16 cellular contexts compared by ENCODE assay signal in genomic region chr6:43982084-43982625, GRCh38.
"Had no signal": no experiment of that assay in that cellular context is flagged by ENCODE, and none has a peak within 500 bp of the region (broad histone marks: within the 10 kb centered on the region; RNA-seq: fewer than 3 reads in every experiment).

No MANE protein-coding gene starts in this region.

- H3K36me3 Mint-ChIP-seq: naive thymus-derived CD4-positive, alpha-beta T cell had no signal

- H3K27ac ChIP-seq: dorsolateral prefrontal cortex, gastroesophageal sphincter, left lung had no signal

- H3K4me1 ChIP-seq: left lung had no signal

- H3K9me3 Mint-ChIP-seq: naive thymus-derived CD4-positive, alpha-beta T cell; stimulated activated naive CD8-positive, alpha-beta T cell treated with anti-CD3 and anti-CD28 coated beads, Interleukin-15, Interleukin-2, amounts not matched to agents 100 ng/mL and 50 ng/mL, for 24 hours had no signal

- H3K27ac Mint-ChIP-seq: naive thymus-derived CD4-positive, alpha-beta T cell; stimulated activated naive CD8-positive, alpha-beta T cell treated with anti-CD3 and anti-CD28 coated beads, Interleukin-15, Interleukin-2, amounts not matched to agents 100 ng/mL and 50 ng/mL, for 24 hours had no signal

- ATAC-seq: gastroesophageal sphincter; left lung; mucosa of descending colon; naive thymus-derived CD4-positive, alpha-beta T cell had no signal

- H3K4me3 Mint-ChIP-seq: naive thymus-derived CD4-positive, alpha-beta T cell; stimulated activated naive CD8-positive, alpha-beta T cell treated with anti-CD3 and anti-CD28 coated beads, Interleukin-15, Interleukin-2, amounts not matched to agents 100 ng/mL and 50 ng/mL, for 24 hours had no signal

- H3K27me3 ChIP-seq: gastroesophageal sphincter had no signal

- DNase-seq: activated CD4-positive, alpha-beta T cell treated with anti-CD3 and anti-CD28 coated beads for 1 hour; activated CD4-positive, alpha-beta T cell treated with anti-CD3 and anti-CD28 coated beads, Interleukin-2, amount 50 U/mL, for 4 hours; erythroblast; left lung; mucosa of descending colon; naive thymus-derived CD4-positive, alpha-beta T cell; retina; small intestine; stimulated activated CD4-positive, alpha-beta T cell treated with anti-CD3 and anti-CD28 coated beads, Interleukin-4, amount 100 ng/mL, for 4 hours; stimulated activated CD8-positive, alpha-beta memory T cell treated with anti-CD3 and anti-CD28 coated beads, Interleukin-4, amount 100 ng/mL, for 48 hours; T-helper 1 cell; T1000 had no signal

- H3K36me3 ChIP-seq: gastroesophageal sphincter, left lung, thoracic aorta had no signal

- H3K9me3 ChIP-seq: gastroesophageal sphincter, left lung, mucosa of descending colon, thoracic aorta had no signal

- H3K4me3 ChIP-seq: dorsolateral prefrontal cortex, gastroesophageal sphincter, left lung, mucosa of descending colon, thoracic aorta had no signal
